ENCODE assay signal across 1 cellular context in genomic region chr4:8194306-8195242, GRCh38.
TF ChIP-seq lines count a peak whose summit lies in the region.

No MANE protein-coding gene starts in this region.

TF ChIP-seq in HEK293, 187 proteins besides CTCF, POLR2A, EP300 and RAD21 (continued from another document):
- TF ChIP-seq ZNF488 (tag by site-specific recombination; IDR thresholded peaks at IDR 0.05) (no peak), ZSCAN30 (tag by site-specific recombination; IDR thresholded peaks at IDR 0.05) (peak; percentile 85)
